Comparison of ENCODE assay signal across 12 cellular contexts in genomic region chr17:14471052-14471451, GRCh38.
DNase-seq lines count a peak whose midpoint lies in the region; ATAC-seq, FAIRE-seq and TF ChIP-seq lines count a peak whose summit lies in the region.
"Had no signal": no experiment of that assay in that cellular context is flagged by ENCODE, and none has a peak within 500 bp of the region (broad histone marks: within the 10 kb centered on the region; RNA-seq: fewer than 3 reads in every experiment).

No MANE protein-coding gene starts in this region.

- peaks cover 24% of the 10 kb centered on the region for H3K4me1 ChIP-seq in A549

- POLR2A ChIA-PET in A549 (lab: Yijun Ruan, JAX): no interaction called here

- peak overlapping the region; percentile 24 for H3K4me2 ChIP-seq in A549

- TF ChIP-seq POLR2A in A549 (IDR thresholded peaks at IDR 0.05; ENCODE audit: low read length): no peak

- peak; percentile 97 to 98 for ATAC-seq in A549
- peak; percentile 63 for ATAC-seq in left lobe of liver
- ATAC-seq in GM18873 (IDR thresholded peaks at IDR 0.05; ENCODE audit: low FRiP score, unreplicated experiment): no peak

- CTCF ChIA-PET in A549 (lab: Yijun Ruan, JAX): no interaction called here

- no peak overlapping the region for H3K4me3 ChIP-seq in A549
- no peak overlapping the region for H3K4me3 ChIP-seq in HFF-Myc (replicated peaks; ENCODE audit: low read depth, low read length)
- H3K4me3 ChIP-seq: lung had no signal

- TF ChIP-seq EP300 in A549 (IDR thresholded peaks at IDR 0.05): no peak

- no peaks in the 10 kb centered on the region for H3K9me3 ChIP-seq in A549

- peak overlapping the region; percentile 46 to 52; a peak in 5 of 6 replicates for H3K27ac ChIP-seq in A549

- peak in 1 of 2 experiments; percentile 18; a peak in 2 of 5 replicates for TF ChIP-seq RAD21 in A549 (conservative IDR thresholded peaks at IDR 0.05 in 1 of 2, IDR thresholded peaks at IDR 0.05 in 1 of 2)

- WGBS in A549 (ENCODE audit: missing lambda C conversion rate): 4% methylated on average over 7 of the region's 7 CpGs

- DNase-seq in A549 (ENCODE audit: low read depth in 1 of 2, low spot score in 1 of 2): peak; percentile 50 to 89
- peak; percentile 81 for DNase-seq in HFF-Myc (ENCODE audit: extremely low read depth, low read depth)
- peak; percentile 9 for DNase-seq in amniotic stem cell (lab: John Stamatoyannopoulos, UW)
- DNase-seq in left lobe of liver (ENCODE audit: low spot score): no peak
- no peak for DNase-seq in NOMO-1 treated with dmso at 0.1 percent for 144 hours (lab: John Stamatoyannopoulos, UW; ENCODE audit: unreplicated experiment)
- DNase-seq in stimulated activated naive CD4-positive, alpha-beta T cell treated with Interleukin-2 at 50 U/mL for 16 hours (lab: John Stamatoyannopoulos, UW): no peak
- no peak for DNase-seq in NCI-H2227 (lab: John Stamatoyannopoulos, UW; ENCODE audit: unreplicated experiment)
- DNase-seq: activated T-cell treated with anti-CD3 and anti-CD28 coated beads, Interleukin-2, amount 50 U/mL, for 48 hours; NCI-H1417 treated with DMSO at 0.1 percent for 48 hours; retina had no signal

- no peak for FAIRE-seq in A549 (lab: Jason Lieb, UNC)

- TF ChIP-seq CTCF in A549 (IDR thresholded peaks at IDR 0.05) (no peak), HFF-Myc (IDR thresholded peaks at IDR 0.05; ENCODE audit: low read depth, low read length, missing control alignments) (no peak)

TF ChIP-seq in A549, 52 proteins besides CTCF, POLR2A, EP300 and RAD21 (continues in another document):
- TF ChIP-seq CBX2 (IDR thresholded peaks at IDR 0.05; ENCODE audit: borderline replicate concordance, low read depth) (no peak), ZC3H11A (IDR thresholded peaks at IDR 0.05) (no peak), NPAS2 (CRISPR knock-in tag; IDR thresholded peaks at IDR 0.05; ENCODE audit: borderline replicate concordance) (no peak), TP53 (CRISPR knock-in tag; IDR thresholded peaks at IDR 0.05) (no peak), CHD4 (IDR thresholded peaks at IDR 0.05; ENCODE audit: borderline replicate concordance) (no peak), POLR2AphosphoS2 (conservative IDR thresholded peaks at IDR 0.05; ENCODE audit: low read length) (no peak), FOSL2 (IDR thresholded peaks at IDR 0.05) (no peak), FOSL2 (CRISPR knock-in tag; IDR thresholded peaks at IDR 0.05) (peak; percentile 64), NR3C1 (IDR thresholded peaks at IDR 0.05) (no peak), MAX (IDR thresholded peaks at IDR 0.05) (peak; percentile 66), KDM1A (IDR thresholded peaks at IDR 0.05; ENCODE audit: low read depth) (no peak), CBX8 (IDR thresholded peaks at IDR 0.05) (no peak), HOXB5 (CRISPR knock-in tag; IDR thresholded peaks at IDR 0.05) (no peak), NFE2L2 (conservative IDR thresholded peaks at IDR 0.05; ENCODE audit: low read length) (no peak), BCL3 (IDR thresholded peaks at IDR 0.05) (no peak), ZSCAN20 (CRISPR knock-in tag; IDR thresholded peaks at IDR 0.05) (no peak), PBX3 (IDR thresholded peaks at IDR 0.05) (no peak), MAZ (IDR thresholded peaks at IDR 0.05; ENCODE audit: borderline replicate concordance, low read depth, low read length) (no peak), PHF8 (IDR thresholded peaks at IDR 0.05; ENCODE audit: borderline replicate concordance, low read depth) (no peak), GATA3 (IDR thresholded peaks at IDR 0.05; ENCODE audit: borderline replicate concordance) (peak; percentile 65), TFCP2L1 (CRISPR knock-in tag; IDR thresholded peaks at IDR 0.05) (no peak), CEBPB (IDR thresholded peaks at IDR 0.05) (peak in 1 of 2 experiments; percentile 49; a peak in 1 of 4 replicates), JUN (IDR thresholded peaks at IDR 0.05) (no peak), JUNB (IDR thresholded peaks at IDR 0.05) (peak; percentile 37; the same call in 1 of the 2 replicates), MAFK (IDR thresholded peaks at IDR 0.05; ENCODE audit: partially characterized antibody) (no peak), HMGXB4 (CRISPR knock-in tag; IDR thresholded peaks at IDR 0.05; ENCODE audit: borderline replicate concordance) (no peak), RCOR1 (IDR thresholded peaks at IDR 0.05; ENCODE audit: low read depth, low read length) (no peak), FOXS1 (CRISPR knock-in tag; IDR thresholded peaks at IDR 0.05) (no peak), HOXB13 (CRISPR knock-in tag; IDR thresholded peaks at IDR 0.05; ENCODE audit: low read depth) (no peak), RNF2 (IDR thresholded peaks at IDR 0.05; ENCODE audit: borderline replicate concordance, low read depth) (no peak), RARB (CRISPR knock-in tag; IDR thresholded peaks at IDR 0.05) (no peak), FOSB (CRISPR knock-in tag; IDR thresholded peaks at IDR 0.05) (no peak)
- TF ChIP-seq, protein P1, sequence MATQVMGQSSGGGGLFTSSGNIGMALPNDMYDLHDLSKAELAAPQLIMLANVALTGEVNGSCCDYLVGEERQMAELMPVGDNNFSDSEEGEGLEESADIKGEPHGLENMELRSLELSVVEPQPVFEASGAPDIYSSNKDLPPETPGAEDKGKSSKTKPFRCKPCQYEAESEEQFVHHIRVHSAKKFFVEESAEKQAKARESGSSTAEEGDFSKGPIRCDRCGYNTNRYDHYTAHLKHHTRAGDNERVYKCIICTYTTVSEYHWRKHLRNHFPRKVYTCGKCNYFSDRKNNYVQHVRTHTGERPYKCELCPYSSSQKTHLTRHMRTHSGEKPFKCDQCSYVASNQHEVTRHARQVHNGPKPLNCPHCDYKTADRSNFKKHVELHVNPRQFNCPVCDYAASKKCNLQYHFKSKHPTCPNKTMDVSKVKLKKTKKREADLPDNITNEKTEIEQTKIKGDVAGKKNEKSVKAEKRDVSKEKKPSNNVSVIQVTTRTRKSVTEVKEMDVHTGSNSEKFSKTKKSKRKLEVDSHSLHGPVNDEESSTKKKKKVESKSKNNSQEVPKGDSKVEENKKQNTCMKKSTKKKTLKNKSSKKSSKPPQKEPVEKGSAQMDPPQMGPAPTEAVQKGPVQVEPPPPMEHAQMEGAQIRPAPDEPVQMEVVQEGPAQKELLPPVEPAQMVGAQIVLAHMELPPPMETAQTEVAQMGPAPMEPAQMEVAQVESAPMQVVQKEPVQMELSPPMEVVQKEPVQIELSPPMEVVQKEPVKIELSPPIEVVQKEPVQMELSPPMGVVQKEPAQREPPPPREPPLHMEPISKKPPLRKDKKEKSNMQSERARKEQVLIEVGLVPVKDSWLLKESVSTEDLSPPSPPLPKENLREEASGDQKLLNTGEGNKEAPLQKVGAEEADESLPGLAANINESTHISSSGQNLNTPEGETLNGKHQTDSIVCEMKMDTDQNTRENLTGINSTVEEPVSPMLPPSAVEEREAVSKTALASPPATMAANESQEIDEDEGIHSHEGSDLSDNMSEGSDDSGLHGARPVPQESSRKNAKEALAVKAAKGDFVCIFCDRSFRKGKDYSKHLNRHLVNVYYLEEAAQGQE (IDR thresholded peaks at IDR 0.05): no peak
- TF ChIP-seq, protein P2, sequence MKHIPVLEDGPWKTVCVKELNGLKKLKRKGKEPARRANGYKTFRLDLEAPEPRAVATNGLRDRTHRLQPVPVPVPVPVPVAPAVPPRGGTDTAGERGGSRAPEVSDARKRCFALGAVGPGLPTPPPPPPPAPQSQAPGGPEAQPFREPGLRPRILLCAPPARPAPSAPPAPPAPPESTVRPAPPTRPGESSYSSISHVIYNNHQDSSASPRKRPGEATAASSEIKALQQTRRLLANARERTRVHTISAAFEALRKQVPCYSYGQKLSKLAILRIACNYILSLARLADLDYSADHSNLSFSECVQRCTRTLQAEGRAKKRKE (CRISPR knock-in tag; IDR thresholded peaks at IDR 0.05; ENCODE audit: low read depth): no peak

Comparison
In these comparisons a context has a peak if more than half of its experiments do, and no peak if none do; other contexts are left out.
1. DNase-seq: peak in A549 (2 of 2), HFF-Myc (single experiment) and amniotic stem cell (single experiment); none in left lobe of liver (single experiment), NOMO-1 treated with dmso at 0.1 percent for 144 hours (single experiment), stimulated activated naive CD4-positive, alpha-beta T cell treated with Interleukin-2 at 50 U/mL for 16 hours (single experiment) and NCI-H2227 (single experiment).